ENCODE assay signal across 11 cellular contexts in the genomic region with DNA sequence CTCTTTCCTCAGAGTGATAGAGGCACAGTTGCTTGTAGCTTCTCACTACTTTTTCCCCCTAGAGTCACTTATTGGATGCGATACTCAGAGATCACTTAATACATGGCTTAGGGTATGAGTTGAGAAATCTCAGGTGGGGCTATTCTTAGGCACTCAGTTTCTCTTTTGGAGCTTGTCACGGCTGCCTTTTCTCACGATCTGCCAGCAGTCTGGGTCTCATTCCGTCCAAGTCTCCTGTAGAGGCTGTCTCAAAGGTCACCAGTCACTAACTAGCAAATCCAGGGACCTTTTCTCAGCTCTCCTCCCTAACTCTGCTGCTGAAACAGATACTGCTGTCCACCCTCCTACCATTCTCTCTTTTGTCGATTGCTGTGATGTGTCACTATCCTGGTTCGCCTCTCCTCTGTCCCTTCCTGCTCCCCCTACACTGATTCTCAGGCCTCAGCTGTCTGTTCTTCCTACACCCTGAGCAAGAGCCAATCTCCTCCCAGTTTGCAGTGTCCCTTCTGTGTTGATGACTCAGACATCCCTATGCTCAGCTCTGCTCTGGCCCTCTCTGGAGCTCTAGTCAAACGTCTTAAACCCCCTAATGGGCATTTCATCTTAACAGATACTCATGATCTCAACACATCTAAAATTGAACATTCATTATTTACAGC. TPM values are rescaled to one million over a fixed set of nuclear protein-coding genes. Genes with fewer than 3 reads are reported as not detected.
DNase-seq lines count a peak whose midpoint lies in the region.
"Had no signal": no experiment of that assay in that cellular context is flagged by ENCODE, and none has a peak within 500 bp of the region (broad histone marks: within the 10 kb centered on the region; RNA-seq: fewer than 3 reads in every experiment).

No MANE protein-coding gene starts in this region.

- no peak overlapping the region for H3K4me3 ChIP-seq in ACC112 (ENCODE audit: low read depth, low read length)
- H3K4me3 ChIP-seq: BLaER1 had no signal

- H3K27ac ChIP-seq in ACC112 (ENCODE audit: low read depth, low read length): no peak overlapping the region
- peak overlapping the region; percentile 27 for H3K27ac ChIP-seq in layer of hippocampus (ENCODE audit: low read depth, low read length)
- H3K27ac ChIP-seq: BLaER1 had no signal

- peak overlapping the region; percentile 48 for H2AFZ ChIP-seq in ACC112 (ENCODE audit: low read length, unreplicated experiment)

- H3K36me3 ChIP-seq in ACC112 (ENCODE audit: insufficient read depth, low read length): no peaks in the 10 kb centered on the region
- H3K36me3 ChIP-seq: BLaER1 had no signal

- H3K4me1 ChIP-seq in ACC112 (ENCODE audit: control insufficient read depth, insufficient read depth, low read length, unreplicated experiment): peaks cover 38% of the 10 kb centered on the region
- H3K4me1 ChIP-seq: BLaER1 had no signal

- H3K27me3 ChIP-seq in ACC112 (ENCODE audit: insufficient read depth, low read length) (peaks cover 19% of the 10 kb centered on the region), layer of hippocampus (ENCODE audit: control insufficient read depth, insufficient read depth, low read length) (no peaks in the 10 kb centered on the region)
- H3K27me3 ChIP-seq: BLaER1 had no signal

- DNase-seq in HT-29 (ENCODE audit: low spot score): peak; percentile 18
- peak; percentile 57 for DNase-seq in cerebellar cortex (ENCODE audit: low spot score)
- DNase-seq in activated CD8-positive, alpha-beta memory T cell treated with anti-CD3 and anti-CD28 coated beads, Interleukin-2, amount 50 U/mL, for 48 hours: no peak
- DNase-seq in epidermal melanocyte (ENCODE audit: insufficient read length, low spot score): no peak
- DNase-seq in activated CD4-positive, CD25-positive, alpha-beta regulatory T cell treated with anti-CD3 and anti-CD28 coated beads, Interleukin-2, amount 50 U/mL, for 72 hours: no peak
- no peak for DNase-seq in NCI-H226
- DNase-seq: activated effector memory CD4-positive, alpha-beta T cell treated with anti-CD3 and anti-CD28 coated beads, Interleukin-2, amount 50 U/mL, for 16 hours had no signal

- no peaks in the 10 kb centered on the region for H3K79me2 ChIP-seq in ACC112 (ENCODE audit: control insufficient read depth, insufficient read depth, low read length, unreplicated experiment)

RNA-seq across cellular contexts. Expression of gene ATP1A2, which starts 12.4 kb away (rescaled TPM):
- total RNA-seq in HT-29 (2014; rRNA removed; shearing (Covaris generic)): not detected in 2 replicates
- total RNA-seq: lung microvascular endothelial cell had no signal

RNA-seq across cellular contexts. Expression of gene ATP1A4, which starts 23.4 kb away (rescaled TPM):
- not detected in 2 replicates for total RNA-seq in HT-29 (2014; rRNA removed; shearing (Covaris generic))
- total RNA-seq: lung microvascular endothelial cell had no signal

RNA-seq across cellular contexts. Expression of gene IGSF8, which starts 29.6 kb away (rescaled TPM):
- 21.9 and 24.7 TPM in 2 replicates for total RNA-seq in HT-29 (2014; rRNA removed; shearing (Covaris generic))

RNA-seq across cellular contexts. Expression of gene KCNJ9, which starts 46.7 kb away (rescaled TPM):
- not detected in 2 replicates for total RNA-seq in HT-29 (2014; rRNA removed; shearing (Covaris generic))
- total RNA-seq: lung microvascular endothelial cell had no signal

RNA-seq across cellular contexts. Expression of gene KCNJ10, which starts 58.0 kb away (rescaled TPM):
- not detected in 2 replicates for total RNA-seq in HT-29 (2014; rRNA removed; shearing (Covaris generic))
- total RNA-seq: lung microvascular endothelial cell had no signal

Comparison
In these comparisons a context has a peak if more than half of its experiments do, and no peak if none do; other contexts are left out.
1. DNase-seq: peak in HT-29 (single experiment) and cerebellar cortex (single experiment); none in activated CD8-positive, alpha-beta memory T cell treated with anti-CD3 and anti-CD28 coated beads, Interleukin-2, amount 50 U/mL, for 48 hours (single experiment), epidermal melanocyte (single experiment), activated CD4-positive, CD25-positive, alpha-beta regulatory T cell treated with anti-CD3 and anti-CD28 coated beads, Interleukin-2, amount 50 U/mL, for 72 hours (single experiment) and NCI-H226 (single experiment).